ENCODE assay signal across 27 cellular contexts in genomic region chr6:154857529-154857928, GRCh38.
"Had no signal": no experiment of that assay in that cellular context is flagged by ENCODE, and none has a peak within 500 bp of the region (broad histone marks: within the 10 kb centered on the region; RNA-seq: fewer than 3 reads in every experiment).

No MANE protein-coding gene starts in this region.

- H3K27ac Mint-ChIP-seq: dendritic cell treated with granulocyte-macrophage colony-stimulating factor and Interleukin-4, amounts not matched to agents 40 ng/mL and 50 ng/mL, for 4 days; effector memory CD8-positive, alpha-beta T cell; endodermal cell; mesothelial cell of epicardium had no signal

- H3K9me3 Mint-ChIP-seq: dendritic cell treated with granulocyte-macrophage colony-stimulating factor and Interleukin-4, amounts not matched to agents 40 ng/mL and 50 ng/mL, for 4 days; effector memory CD8-positive, alpha-beta T cell; endodermal cell; mesothelial cell of epicardium; naive B cell had no signal

- DNase-seq: colonic mucosa; cortex of kidney; effector CD8-positive, alpha-beta T cell; effector memory CD8-positive, alpha-beta T cell; endodermal cell; erythroblast; esophagus squamous epithelium; foreskin fibroblast; foreskin melanocyte; gastrocnemius medialis; glutamatergic neuron; head of caudate nucleus; heart right ventricle; hippocampal formation; left cardiac atrium; left lung; left ventricle myocardium superior; lower lobe of right lung; mesenchymal stem cell; mucosa of descending colon; naive B cell had no signal

- ATAC-seq: effector memory CD8-positive, alpha-beta T cell; esophagus mucosa; gastrocnemius medialis; heart right ventricle; left cardiac atrium; left lung; left ventricle myocardium superior; lower lobe of right lung; mucosa of descending colon had no signal

- H3K27me3 Mint-ChIP-seq: dendritic cell treated with granulocyte-macrophage colony-stimulating factor and Interleukin-4, amounts not matched to agents 40 ng/mL and 50 ng/mL, for 4 days; effector memory CD8-positive, alpha-beta T cell; naive B cell had no signal

- H3K4me3 Mint-ChIP-seq: dendritic cell treated with granulocyte-macrophage colony-stimulating factor and Interleukin-4, amounts not matched to agents 40 ng/mL and 50 ng/mL, for 4 days; effector memory CD8-positive, alpha-beta T cell; endodermal cell; mesothelial cell of epicardium; naive B cell had no signal

- FAIRE-seq: endometrium, islet of Langerhans, keratinocyte had no signal

- H3K4me1 Mint-ChIP-seq: endodermal cell had no signal
